In the genomic region with DNA sequence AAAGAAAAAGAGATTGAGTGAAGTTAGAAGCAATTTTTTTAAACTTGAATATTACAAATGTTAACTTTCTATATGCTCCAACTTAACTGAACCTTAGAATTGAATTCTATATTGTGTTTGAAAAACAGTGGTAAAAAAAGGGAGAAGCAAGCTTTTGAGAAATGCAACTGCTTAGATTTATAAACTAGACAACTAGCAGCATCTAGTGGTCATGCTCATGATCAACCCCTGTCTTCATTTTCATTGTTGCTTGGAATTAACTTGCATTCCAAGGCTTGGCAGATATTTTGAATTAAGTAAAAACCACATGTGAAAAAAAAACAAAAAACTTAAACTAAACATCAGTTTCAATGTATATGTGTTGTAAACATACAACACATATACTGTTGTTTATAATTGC, we compare ENCODE assay signal across 9 cellular contexts.
DNase-seq lines count a peak whose midpoint lies in the region; ATAC-seq, FAIRE-seq and TF ChIP-seq lines count a peak whose summit lies in the region.
"Had no signal": no experiment of that assay in that cellular context is flagged by ENCODE, and none has a peak within 500 bp of the region (broad histone marks: within the 10 kb centered on the region; RNA-seq: fewer than 3 reads in every experiment).

No MANE protein-coding gene starts in this region.

- TF ChIP-seq CTCF in chondrocyte (IDR thresholded peaks at IDR 0.05): peak; percentile 78
- peak; percentile 67 for TF ChIP-seq CTCF in neural crest cell (conservative IDR thresholded peaks at IDR 0.05)

- H3K4me3 Mint-ChIP-seq in chondrocyte (ENCODE audit: unreplicated experiment) (no peak overlapping the region), neural crest cell (no peak overlapping the region)

- H3K9me3 Mint-ChIP-seq in chondrocyte (ENCODE audit: low read depth) (peaks cover 9% of the 10 kb centered on the region), neural crest cell (peaks cover 7% of the 10 kb centered on the region)

- DNase-seq in G401 (ENCODE audit: low spot score): peak; percentile 25
- peak; percentile 1 for DNase-seq in MV-4-11 (lab: John Stamatoyannopoulos, UW)
- no peak for DNase-seq in chondrocyte (ENCODE audit: low spot score)
- DNase-seq in neural crest cell (ENCODE audit: low read depth, low spot score): no peak
- DNase-seq in NCI-H446 treated with DMSO at 0.1 percent for 48 hours (lab: John Stamatoyannopoulos, UW): no peak
- no peak for DNase-seq in NCI-H2107 (lab: John Stamatoyannopoulos, UW)
- no peak for DNase-seq in GM12891 (ENCODE audit: insufficient read length, low spot score)
- DNase-seq: stimulated activated CD4-positive, alpha-beta T cell treated with anti-CD3 and anti-CD28 coated beads, Interleukin-12 subunit alpha, Interleukin-12 subunit beta, amount 100 ng/mL, for 4 hours had no signal

- H3K4me1 Mint-ChIP-seq in chondrocyte (ENCODE audit: low read depth) (no peaks in the 10 kb centered on the region), neural crest cell (no peaks in the 10 kb centered on the region)

- TF ChIP-seq POLR2A in GM12891 (IDR thresholded peaks at IDR 0.05; ENCODE audit: low read depth, low read length): no peak

- H3K27me3 Mint-ChIP-seq in chondrocyte (ENCODE audit: low read depth): peaks cover 18% of the 10 kb centered on the region
- no peaks in the 10 kb centered on the region for H3K27me3 Mint-ChIP-seq in neural crest cell (ENCODE audit: low read depth)

- H3K36me3 Mint-ChIP-seq in chondrocyte (ENCODE audit: low read depth): no peaks in the 10 kb centered on the region
- peaks cover 2% of the 10 kb centered on the region for H3K36me3 Mint-ChIP-seq in neural crest cell (ENCODE audit: low read depth)

- ATAC-seq in HG03354 (IDR thresholded peaks at IDR 0.05; ENCODE audit: poor library complexity, severe bottlenecking, unreplicated experiment): no peak

- in situ Hi-C loops in G401 (cut with HindIII; ENCODE audit: low sequenced_read_pairs): no loop called here

- FAIRE-seq in GM12891 (lab: Jason Lieb, UNC): no peak

- no peak overlapping the region for H3K27ac Mint-ChIP-seq in chondrocyte (ENCODE audit: unreplicated experiment)
- no peak overlapping the region for H3K27ac Mint-ChIP-seq in neural crest cell (ENCODE audit: unreplicated experiment)

TF ChIP-seq in GM12891, 5 proteins besides CTCF, POLR2A, EP300 and RAD21:
- TF ChIP-seq PAX5 (IDR thresholded peaks at IDR 0.05; ENCODE audit: insufficient read depth, low read length, severe bottlenecking) (no peak), TAF1 (IDR thresholded peaks at IDR 0.05; ENCODE audit: low read depth, low read length) (no peak), POLR2AphosphoS5 (IDR thresholded peaks at IDR 0.05; ENCODE audit: low read depth, low read length) (no peak), SPI1 (IDR thresholded peaks at IDR 0.05; ENCODE audit: low read depth, low read length) (no peak), POU2F2 (IDR thresholded peaks at IDR 0.05; ENCODE audit: low read depth, low read length) (no peak)

Comparison
In these comparisons a context has a peak if more than half of its experiments do, and no peak if none do; other contexts are left out.
1. DNase-seq: peak in G401 (single experiment) and MV-4-11 (single experiment); none in chondrocyte (single experiment), neural crest cell (single experiment), NCI-H446 treated with DMSO at 0.1 percent for 48 hours (single experiment), NCI-H2107 (single experiment) and GM12891 (single experiment).